ENCODE assay signal across 30 cellular contexts in genomic region chr20:63945921-63946920, GRCh38. TPM values are rescaled to one million over a fixed set of nuclear protein-coding genes. Genes with fewer than 3 reads are reported as not detected.
DNase-seq lines count a peak whose midpoint lies in the region; ATAC-seq, FAIRE-seq and TF ChIP-seq lines count a peak whose summit lies in the region.
"Had no signal": no experiment of that assay in that cellular context is flagged by ENCODE, and none has a peak within 500 bp of the region (broad histone marks: within the 10 kb centered on the region; RNA-seq: fewer than 3 reads in every experiment).

No MANE protein-coding gene starts in this region.

- H3K4me1 Mint-ChIP-seq in activated naive CD8-positive, alpha-beta T cell treated with anti-CD3 and anti-CD28 coated beads, Interleukin-2, amount 10 ng/mL, durations not matched to agents 7 days and 5 days = peaks cover 26% of the 10 kb centered on the region
- H3K4me1 Mint-ChIP-seq in activated naive CD8-positive, alpha-beta T cell treated with anti-CD3 and anti-CD28 coated beads for 36 hours = peaks cover 38% of the 10 kb centered on the region
- peaks cover 25% of the 10 kb centered on the region for H3K4me1 Mint-ChIP-seq in T-helper 17 cell
- H3K4me1 Mint-ChIP-seq in stimulated activated effector memory CD8-positive, alpha-beta T cell treated with anti-CD3 and anti-CD28 coated beads, Interleukin-12 subunit alpha, Interleukin-12 subunit beta, amount 100 ng/mL, for 72 hours = peaks cover 56% of the 10 kb centered on the region

- no peaks in the 10 kb centered on the region for H3K9me3 Mint-ChIP-seq in activated naive CD8-positive, alpha-beta T cell treated with anti-CD3 and anti-CD28 coated beads, Interleukin-2, amount 10 ng/mL, durations not matched to agents 7 days and 5 days
- H3K9me3 Mint-ChIP-seq in activated naive CD8-positive, alpha-beta T cell treated with anti-CD3 and anti-CD28 coated beads for 36 hours = no peaks in the 10 kb centered on the region
- no peaks in the 10 kb centered on the region for H3K9me3 Mint-ChIP-seq in stimulated activated effector memory CD8-positive, alpha-beta T cell treated with anti-CD3 and anti-CD28 coated beads, Interleukin-12 subunit alpha, Interleukin-12 subunit beta, amount 100 ng/mL, for 72 hours
- H3K9me3 Mint-ChIP-seq: activated B cell treated with CpG ODN at 0.5 μM for 24 hours, nephron progenitor cell had no signal

- H3K27ac Mint-ChIP-seq in activated naive CD8-positive, alpha-beta T cell treated with anti-CD3 and anti-CD28 coated beads, Interleukin-2, amount 10 ng/mL, durations not matched to agents 7 days and 5 days = peak overlapping the region; percentile 30
- no peak overlapping the region for H3K27ac Mint-ChIP-seq in activated naive CD8-positive, alpha-beta T cell treated with anti-CD3 and anti-CD28 coated beads for 36 hours
- peak overlapping the region; percentile 95 for H3K27ac Mint-ChIP-seq in T-helper 17 cell
- H3K27ac Mint-ChIP-seq in stimulated activated effector memory CD8-positive, alpha-beta T cell treated with anti-CD3 and anti-CD28 coated beads, Interleukin-12 subunit alpha, Interleukin-12 subunit beta, amount 100 ng/mL, for 72 hours = peak overlapping the region; percentile 93
- H3K27ac Mint-ChIP-seq: activated B cell treated with CpG ODN at 0.5 μM for 24 hours had no signal

- peaks cover 2% of the 10 kb centered on the region for H3K36me3 Mint-ChIP-seq in activated naive CD8-positive, alpha-beta T cell treated with anti-CD3 and anti-CD28 coated beads, Interleukin-2, amount 10 ng/mL, durations not matched to agents 7 days and 5 days
- H3K36me3 Mint-ChIP-seq in activated naive CD8-positive, alpha-beta T cell treated with anti-CD3 and anti-CD28 coated beads for 36 hours = peaks cover 9% of the 10 kb centered on the region
- H3K36me3 Mint-ChIP-seq in T-helper 17 cell (ENCODE audit: low read depth) = no peaks in the 10 kb centered on the region
- peaks cover 75% of the 10 kb centered on the region for H3K36me3 Mint-ChIP-seq in stimulated activated effector memory CD8-positive, alpha-beta T cell treated with anti-CD3 and anti-CD28 coated beads, Interleukin-12 subunit alpha, Interleukin-12 subunit beta, amount 100 ng/mL, for 72 hours

- TF ChIP-seq CTCF in kidney (IDR thresholded peaks at IDR 0.05; ENCODE audit: borderline replicate concordance, extremely low read depth, insufficient read depth) (no peak), BE2C (IDR thresholded peaks at IDR 0.05; ENCODE audit: low read depth, low read length) (no peak)

- H3K9ac ChIP-seq in kidney (ENCODE audit: low read length in 2 of 2) = no peak overlapping the region

- no peak overlapping the region for H3K27ac ChIP-seq in kidney (ENCODE audit: low read depth in 2 of 2, low read length in 2 of 2)
- H3K27ac ChIP-seq: A549, HL-60 had no signal

- DNase-seq in activated naive CD8-positive, alpha-beta T cell treated with anti-CD3 and anti-CD28 coated beads, Interleukin-2, amount 10 ng/mL, durations not matched to agents 7 days and 5 days = no peak
- DNase-seq in activated naive CD8-positive, alpha-beta T cell treated with anti-CD3 and anti-CD28 coated beads for 36 hours = no peak
- DNase-seq in T-helper 17 cell (no peak), kidney (peak; percentile 73), NCI-H2227 treated with DMSO at 0.1 percent for 48 hours (lab: John Stamatoyannopoulos, UW) (no peak), BE2C (no peak)
- DNase-seq in stimulated activated effector memory CD8-positive, alpha-beta T cell treated with anti-CD3 and anti-CD28 coated beads, Interleukin-12 subunit alpha, Interleukin-12 subunit beta, amount 100 ng/mL, for 72 hours (ENCODE audit: low spot score in 2 of 2) = no peak
- DNase-seq: activated B cell treated with CpG ODN at 0.5 μM for 24 hours; activated CD4-positive, alpha-beta T cell treated with anti-CD3 and anti-CD28 coated beads, Interleukin-2, amount 50 U/mL, for 4 hours; activated CD8-positive, alpha-beta memory T cell treated with anti-CD3 and anti-CD28 coated beads, Interleukin-2, amount 50 U/mL, for 4 hours; activated effector memory CD4-positive, alpha-beta T cell treated with Interleukin-2 at 50 U/mL for 16 hours; dermis blood vessel endothelial cell; DMS 273 treated with DMSO at 0.1 percent for 48 hours; GOT3; left colon; NCI-H2081; nephron progenitor cell; stimulated activated CD4-positive, alpha-beta T cell treated with anti-CD3 and anti-CD28 coated beads, Interleukin-2, amount 100 ng/mL, for 48 hours; stimulated activated naive CD4-positive, alpha-beta T cell treated with Interleukin-2 at 50 U/mL for 16 hours; T-helper 9 cell had no signal

- intact Hi-C loops in kidney (cut with DNase I) = no loop called here

- H3K4me3 ChIP-seq in kidney (ENCODE audit: low read length in 2 of 2) (no peak overlapping the region), BE2C (ENCODE audit: low read depth, low read length) (no peak overlapping the region)
- H3K4me3 ChIP-seq: A549; BLaER1 treated with 17β-estradiol and CSF1 and Interleukin-3, amounts not matched to agents 10 nM and 100 nM; breast epithelium; smooth muscle cell; tibial nerve had no signal

- no peaks in the 10 kb centered on the region for H3K27me3 Mint-ChIP-seq in activated naive CD8-positive, alpha-beta T cell treated with anti-CD3 and anti-CD28 coated beads, Interleukin-2, amount 10 ng/mL, durations not matched to agents 7 days and 5 days
- H3K27me3 Mint-ChIP-seq in activated naive CD8-positive, alpha-beta T cell treated with anti-CD3 and anti-CD28 coated beads for 36 hours = no peaks in the 10 kb centered on the region
- no peaks in the 10 kb centered on the region for H3K27me3 Mint-ChIP-seq in T-helper 17 cell
- H3K27me3 Mint-ChIP-seq: activated B cell treated with CpG ODN at 0.5 μM for 24 hours, progenitor cell of endocrine pancreas had no signal

- POLR2A ChIA-PET in activated naive CD8-positive, alpha-beta T cell treated with anti-CD3 and anti-CD28 coated beads, Interleukin-2, amount 10 ng/mL, durations not matched to agents 7 days and 5 days (lab: Charles Lee) = no interaction called here

- ATAC-seq in activated naive CD8-positive, alpha-beta T cell treated with anti-CD3 and anti-CD28 coated beads, Interleukin-2, amount 10 ng/mL, durations not matched to agents 7 days and 5 days (ENCODE audit: low read depth) = no peak
- ATAC-seq in T-helper 17 cell = no peak
- no peak for ATAC-seq in stimulated activated effector memory CD8-positive, alpha-beta T cell treated with anti-CD3 and anti-CD28 coated beads, Interleukin-12 subunit alpha, Interleukin-12 subunit beta, amount 100 ng/mL, for 72 hours
- no peak for ATAC-seq in HG02885 (IDR thresholded peaks at IDR 0.05; ENCODE audit: poor library complexity, unreplicated experiment)
- ATAC-seq: A549, left colon, SK-N-SH treated with all-trans-retinoic acid at 6 μM for 48 hours had no signal

- no peak overlapping the region for H3K4me3 Mint-ChIP-seq in activated naive CD8-positive, alpha-beta T cell treated with anti-CD3 and anti-CD28 coated beads, Interleukin-2, amount 10 ng/mL, durations not matched to agents 7 days and 5 days
- no peak overlapping the region for H3K4me3 Mint-ChIP-seq in activated naive CD8-positive, alpha-beta T cell treated with anti-CD3 and anti-CD28 coated beads for 36 hours
- peak overlapping the region; percentile 3 for H3K4me3 Mint-ChIP-seq in T-helper 17 cell
- peak overlapping the region; percentile 72 for H3K4me3 Mint-ChIP-seq in stimulated activated effector memory CD8-positive, alpha-beta T cell treated with anti-CD3 and anti-CD28 coated beads, Interleukin-12 subunit alpha, Interleukin-12 subunit beta, amount 100 ng/mL, for 72 hours
- H3K4me3 Mint-ChIP-seq: nephron progenitor cell had no signal

- H3K9me3 ChIP-seq in T-helper 17 cell (ENCODE audit: control insufficient read depth, low read length, poor library complexity, severe bottlenecking) (no peaks in the 10 kb centered on the region), kidney (ENCODE audit: control insufficient read depth in 1 of 2, low read length in 2 of 2) (no peaks in the 10 kb centered on the region), BE2C (no peaks in the 10 kb centered on the region)
- H3K9me3 ChIP-seq: A549; BLaER1 treated with 17β-estradiol and CSF1 and Interleukin-3, amounts not matched to agents 10 nM and 100 nM; breast epithelium; tibial nerve had no signal

- peaks cover 7 to 17% of the 10 kb centered on the region in 2 donors for H3K36me3 ChIP-seq in kidney (ENCODE audit: control insufficient read depth in 1 of 2, insufficient read depth in 2 of 2, low read length in 2 of 2)
- H3K36me3 ChIP-seq in BE2C = peaks cover 39% of the 10 kb centered on the region
- H3K36me3 ChIP-seq: breast epithelium had no signal

- peaks cover 13 to 28% of the 10 kb centered on the region in 2 donors for H3K4me1 ChIP-seq in kidney (ENCODE audit: control insufficient read depth in 1 of 2, insufficient read depth in 1 of 2, low read depth in 1 of 2, low read length in 2 of 2)
- H3K4me1 ChIP-seq in BE2C = peaks cover 15% of the 10 kb centered on the region

- H3K27me3 ChIP-seq in BE2C = no peaks in the 10 kb centered on the region
- H3K27me3 ChIP-seq: BLaER1 treated with 17β-estradiol and CSF1 and Interleukin-3, amounts not matched to agents 10 nM and 100 nM; breast epithelium; tibial nerve had no signal

- FAIRE-seq in kidney (lab: Jason Lieb, UNC) = no peak
- FAIRE-seq: A549, endothelial cell of umbilical vein had no signal

RNA-seq across cellular contexts. Expression of gene UCKL1, which starts 10.0 kb away (rescaled TPM):
- total RNA-seq in activated naive CD8-positive, alpha-beta T cell treated with anti-CD3 and anti-CD28 coated beads, Interleukin-2, amount 10 ng/mL, durations not matched to agents 7 days and 5 days = 10 to 100 TPM; 45.0 to 48.4 TPM
- total RNA-seq in activated naive CD8-positive, alpha-beta T cell treated with anti-CD3 and anti-CD28 coated beads for 36 hours = 10 to 100 TPM; 27.6 to 28.9 TPM
- total RNA-seq in T-helper 17 cell (10 to 100 TPM; 41.6 to 42.5 TPM), kidney (39.8 TPM)
- 39.3 TPM for polyA plus RNA-seq in kidney (ENCODE audit: insufficient read depth, low read depth, low replicate concordance)
- 141 TPM for polyA plus RNA-seq in BE2C (2012; ENCODE audit: insufficient read depth, insufficient read length, low read depth)

RNA-seq across cellular contexts. Expression of gene ZNF512B, which starts 23.5 kb away (rescaled TPM):
- total RNA-seq in activated naive CD8-positive, alpha-beta T cell treated with anti-CD3 and anti-CD28 coated beads, Interleukin-2, amount 10 ng/mL, durations not matched to agents 7 days and 5 days = 10 to 100 TPM; 15.4 TPM
- total RNA-seq in activated naive CD8-positive, alpha-beta T cell treated with anti-CD3 and anti-CD28 coated beads for 36 hours = 10 to 100 TPM; 11.6 to 11.8 TPM
- total RNA-seq in T-helper 17 cell (10 to 100 TPM; 17.9 to 18.8 TPM), kidney (19.2 TPM)
- 8.6 TPM for polyA plus RNA-seq in kidney (ENCODE audit: insufficient read depth, low read depth, low replicate concordance)
- 24.8 TPM for polyA plus RNA-seq in BE2C (2012; ENCODE audit: insufficient read depth, insufficient read length, low read depth)

RNA-seq across cellular contexts. Expression of gene SAMD10, which starts 33.2 kb away (rescaled TPM):
- total RNA-seq in activated naive CD8-positive, alpha-beta T cell treated with anti-CD3 and anti-CD28 coated beads, Interleukin-2, amount 10 ng/mL, durations not matched to agents 7 days and 5 days = 10 to 100 TPM; 16.2 to 18.8 TPM
- 10 to 100 TPM; 16.7 to 19.3 TPM for total RNA-seq in activated naive CD8-positive, alpha-beta T cell treated with anti-CD3 and anti-CD28 coated beads for 36 hours
- 10 to 100 TPM; 17.2 to 20.2 TPM for total RNA-seq in T-helper 17 cell
- total RNA-seq in kidney = 7.9 TPM
- polyA plus RNA-seq in kidney (ENCODE audit: insufficient read depth, low read depth, low replicate concordance) = 8.5 TPM
- polyA plus RNA-seq in BE2C (2012; ENCODE audit: insufficient read depth, insufficient read length, low read depth) = 22.3 TPM
- polyA plus RNA-seq: A549 had no signal

RNA-seq across cellular contexts. Expression of gene PRPF6, which starts 34.7 kb away (rescaled TPM):
- total RNA-seq in activated naive CD8-positive, alpha-beta T cell treated with anti-CD3 and anti-CD28 coated beads, Interleukin-2, amount 10 ng/mL, durations not matched to agents 7 days and 5 days = 10 to 100 TPM; 76.7 to 78.4 TPM
- total RNA-seq in activated naive CD8-positive, alpha-beta T cell treated with anti-CD3 and anti-CD28 coated beads for 36 hours = 10 to 100 TPM; 64.5 to 64.6 TPM
- total RNA-seq in T-helper 17 cell (10 to 100 TPM; 63.8 to 64.9 TPM), kidney (73.3 TPM)
- polyA plus RNA-seq in kidney (ENCODE audit: insufficient read depth, low read depth, low replicate concordance) = 51.3 TPM
- polyA plus RNA-seq in BE2C (2012; ENCODE audit: insufficient read depth, insufficient read length, low read depth) = 341 TPM

RNA-seq across cellular contexts. Expression of gene DNAJC5, which starts 51.3 kb away (rescaled TPM):
- total RNA-seq in activated naive CD8-positive, alpha-beta T cell treated with anti-CD3 and anti-CD28 coated beads, Interleukin-2, amount 10 ng/mL, durations not matched to agents 7 days and 5 days = 10 to 100 TPM; 48.3 to 49.2 TPM
- total RNA-seq in activated naive CD8-positive, alpha-beta T cell treated with anti-CD3 and anti-CD28 coated beads for 36 hours = 10 to 100 TPM; 32.1 to 32.9 TPM
- total RNA-seq in T-helper 17 cell (10 to 100 TPM; 35.7 to 39.0 TPM), kidney (52.3 TPM)
- 24.4 TPM for polyA plus RNA-seq in kidney (ENCODE audit: insufficient read depth, low read depth, low replicate concordance)
- 67.9 TPM for polyA plus RNA-seq in BE2C (2012; ENCODE audit: insufficient read depth, insufficient read length, low read depth)

Comparison
In these comparisons a context has a peak if more than half of its experiments do, and no peak if none do; other contexts are left out.
1. H3K4me3 Mint-ChIP-seq: peak in T-helper 17 cell (single experiment) and stimulated activated effector memory CD8-positive, alpha-beta T cell treated with anti-CD3 and anti-CD28 coated beads, Interleukin-12 subunit alpha, Interleukin-12 subunit beta, amount 100 ng/mL, for 72 hours (single experiment); none in activated naive CD8-positive, alpha-beta T cell treated with anti-CD3 and anti-CD28 coated beads, Interleukin-2, amount 10 ng/mL, durations not matched to agents 7 days and 5 days (single experiment) and activated naive CD8-positive, alpha-beta T cell treated with anti-CD3 and anti-CD28 coated beads for 36 hours (single experiment).